In the genomic region with DNA sequence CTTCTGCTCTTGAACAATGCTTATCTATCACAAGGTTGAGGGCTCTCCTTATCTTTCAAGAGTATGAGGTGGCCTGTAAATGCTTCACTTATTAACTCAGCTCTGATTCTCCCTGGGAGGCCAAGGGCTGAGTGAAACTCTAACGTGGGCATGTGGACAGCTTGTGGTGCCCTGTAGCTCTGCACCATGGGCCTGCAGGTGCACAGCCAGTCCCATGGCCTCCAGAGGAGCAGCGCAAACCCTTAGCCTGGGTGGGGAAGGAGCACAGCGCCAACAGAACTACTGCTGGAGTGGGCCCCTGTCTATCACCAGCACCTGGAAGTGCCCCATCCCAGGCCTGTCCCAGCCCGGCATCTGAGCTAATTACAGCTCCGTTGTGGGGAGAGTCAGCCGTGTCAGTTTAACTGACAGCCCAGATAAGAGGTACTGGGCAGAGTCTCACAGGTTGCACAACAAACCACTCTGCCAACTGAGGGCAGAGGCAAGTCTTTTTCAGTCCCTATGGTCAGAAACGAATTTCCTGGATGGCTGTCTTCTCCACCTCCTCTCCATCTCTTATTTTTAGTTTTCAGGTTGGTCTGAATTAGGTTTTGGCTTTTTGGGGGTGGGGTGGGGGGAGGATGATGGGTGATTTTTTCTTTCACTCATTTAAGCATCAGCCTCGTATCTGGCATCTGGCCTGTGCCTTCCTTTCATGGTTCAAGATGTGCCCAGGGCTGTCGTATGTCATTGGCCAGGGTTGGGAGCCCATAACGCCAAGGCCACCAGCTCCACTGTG, we compare ENCODE assay signal across 8 cellular contexts.
DNase-seq lines count a peak whose midpoint lies in the region; ATAC-seq and TF ChIP-seq lines count a peak whose summit lies in the region.

No MANE protein-coding gene starts in this region.

- intact Hi-C loops in activated CD4-positive, alpha-beta T cell treated with anti-CD3 and anti-CD28 coated beads, Interleukin-2, amount 10 ng/mL, durations not matched to agents 24 days and 14 days (cut with micrococcal nuclease): loop anchor here (2.0 kb wide), 1 partner anchor 59 kb away; no protein-coding TSS in a partner anchor
- intact Hi-C loops in thyroid gland (cut with DNase I): no loop called here

- no peaks in the 10 kb centered on the region for H3K27me3 ChIP-seq in thyroid gland
- H3K27me3 ChIP-seq in suprapubic skin: no peaks in the 10 kb centered on the region

- H3K4me1 ChIP-seq in thyroid gland (no peaks in the 10 kb centered on the region), suprapubic skin (no peaks in the 10 kb centered on the region)

- no peak for DNase-seq in activated CD4-positive, alpha-beta T cell treated with anti-CD3 and anti-CD28 coated beads, Interleukin-2, amount 10 ng/mL, durations not matched to agents 24 days and 14 days
- DNase-seq in activated CD4-positive, alpha-beta T cell treated with anti-CD3 and anti-CD28 coated beads for 4 hours: no peak
- DNase-seq in effector memory CD8-positive, alpha-beta T cell: no peak
- DNase-seq in thyroid gland: peak; percentile 26 to 35
- no peak for DNase-seq in NCI-H2171 treated with DMSO at 0.1 percent for 48 hours (lab: John Stamatoyannopoulos, UW)
- DNase-seq in suprapubic skin (ENCODE audit: low spot score in 2 of 2): no peak

- peak overlapping the region; percentile 16 for H3K4me3 Mint-ChIP-seq in activated CD4-positive, alpha-beta T cell treated with anti-CD3 and anti-CD28 coated beads, Interleukin-2, amount 10 ng/mL, durations not matched to agents 24 days and 14 days
- H3K4me3 Mint-ChIP-seq in effector memory CD8-positive, alpha-beta T cell: peak overlapping the region; percentile 59 to 68

- no peak for TF ChIP-seq EP300 in suprapubic skin (IDR thresholded peaks at IDR 0.05)

- 72 to 74% methylated on average over 8 to 10 of the region's 10 CpGs for whole genome bisulfite sequencing in thyroid gland, 2 donors
- WGBS in suprapubic skin: 60% methylated on average over 6 of the region's 10 CpGs

- ATAC-seq in HG03442 (IDR thresholded peaks at IDR 0.05; ENCODE audit: unreplicated experiment): peak; percentile 39
- ATAC-seq in effector memory CD8-positive, alpha-beta T cell (replicated peaks): no peak
- no peak for ATAC-seq in HG02852 (IDR thresholded peaks at IDR 0.05; ENCODE audit: unreplicated experiment)

- peaks cover 3% of the 10 kb centered on the region for H3K36me3 Mint-ChIP-seq in activated CD4-positive, alpha-beta T cell treated with anti-CD3 and anti-CD28 coated beads, Interleukin-2, amount 10 ng/mL, durations not matched to agents 24 days and 14 days (ENCODE audit: low read depth)
- peaks cover 2% of the 10 kb centered on the region for H3K36me3 Mint-ChIP-seq in effector memory CD8-positive, alpha-beta T cell (ENCODE audit: insufficient read depth)

- TF ChIP-seq CTCF in thyroid gland (IDR thresholded peaks at IDR 0.05) (no peak), suprapubic skin (IDR thresholded peaks at IDR 0.05) (no peak)

- H3K9me3 ChIP-seq in thyroid gland: no peaks in the 10 kb centered on the region
- no peaks in the 10 kb centered on the region for H3K9me3 ChIP-seq in suprapubic skin

- H3K4me3 ChIP-seq in thyroid gland (replicated peaks in 1 of 3): no peak overlapping the region
- no peak overlapping the region for H3K4me3 ChIP-seq in suprapubic skin

- H3K27ac Mint-ChIP-seq in activated CD4-positive, alpha-beta T cell treated with anti-CD3 and anti-CD28 coated beads, Interleukin-2, amount 10 ng/mL, durations not matched to agents 24 days and 14 days: peak overlapping the region; percentile 21
- H3K27ac Mint-ChIP-seq in effector memory CD8-positive, alpha-beta T cell: peak overlapping the region; percentile 88 to 91

- no peak for TF ChIP-seq POLR2A in thyroid gland (IDR thresholded peaks at IDR 0.05)
- no peak for TF ChIP-seq POLR2A in suprapubic skin (IDR thresholded peaks at IDR 0.05)

- H3K27me3 Mint-ChIP-seq in activated CD4-positive, alpha-beta T cell treated with anti-CD3 and anti-CD28 coated beads, Interleukin-2, amount 10 ng/mL, durations not matched to agents 24 days and 14 days: peaks cover 26% of the 10 kb centered on the region
- peaks cover 0 to 10% of the 10 kb centered on the region in 2 donors for H3K27me3 Mint-ChIP-seq in effector memory CD8-positive, alpha-beta T cell

- H3K36me3 ChIP-seq in thyroid gland (no peaks in the 10 kb centered on the region), suprapubic skin (no peaks in the 10 kb centered on the region)

- H3K27ac ChIP-seq in thyroid gland (no peak overlapping the region), suprapubic skin (no peak overlapping the region)

- peaks cover 9% of the 10 kb centered on the region for H3K9me3 Mint-ChIP-seq in activated CD4-positive, alpha-beta T cell treated with anti-CD3 and anti-CD28 coated beads, Interleukin-2, amount 10 ng/mL, durations not matched to agents 24 days and 14 days
- no peaks in the 10 kb centered on the region for H3K9me3 Mint-ChIP-seq in effector memory CD8-positive, alpha-beta T cell

- H3K4me1 Mint-ChIP-seq in activated CD4-positive, alpha-beta T cell treated with anti-CD3 and anti-CD28 coated beads, Interleukin-2, amount 10 ng/mL, durations not matched to agents 24 days and 14 days: peaks cover 55% of the 10 kb centered on the region
- H3K4me1 Mint-ChIP-seq in effector memory CD8-positive, alpha-beta T cell (ENCODE audit: low read depth in 2 of 2): peaks cover 38 to 47% of the 10 kb centered on the region in 2 donors

Comparison
In these comparisons a context has a peak if more than half of its experiments do, and no peak if none do; other contexts are left out.
1. DNase-seq: peak in thyroid gland (2 of 2); none in activated CD4-positive, alpha-beta T cell treated with anti-CD3 and anti-CD28 coated beads, Interleukin-2, amount 10 ng/mL, durations not matched to agents 24 days and 14 days (single experiment), activated CD4-positive, alpha-beta T cell treated with anti-CD3 and anti-CD28 coated beads for 4 hours (0 of 2), effector memory CD8-positive, alpha-beta T cell (0 of 3), NCI-H2171 treated with DMSO at 0.1 percent for 48 hours (single experiment) and suprapubic skin (0 of 2).